21 cellular contexts compared by ENCODE assay signal in genomic region chr3:55702822-55703221, GRCh38.
"Had no signal": no experiment of that assay in that cellular context is flagged by ENCODE, and none has a peak within 500 bp of the region (broad histone marks: within the 10 kb centered on the region; RNA-seq: fewer than 3 reads in every experiment).

No MANE protein-coding gene starts in this region.

- H3K4me3 ChIP-seq: coronary artery, heart right ventricle, mucosa of descending colon, pancreas, tibial artery had no signal

- H3K4me1 ChIP-seq: pancreas, tibial artery had no signal

- H3K9me3 ChIP-seq: heart right ventricle, mucosa of descending colon, pancreas, tibial artery had no signal

- H3K27me3 ChIP-seq: pancreas had no signal

- FAIRE-seq: keratinocyte, pancreas had no signal

- H3K36me3 ChIP-seq: heart right ventricle, pancreas, tibial artery had no signal

- ATAC-seq: activated CD4-positive, CD25-positive, alpha-beta regulatory T cell treated with anti-CD3 and anti-CD28 coated beads, Interleukin-2, amount 50 U/mL, for 24 hours; activated naive CD8-positive, alpha-beta T cell treated with anti-CD3 and anti-CD28 coated beads, Interleukin-2, amount 50 U/mL, for 24 hours; heart right ventricle; left colon; mucosa of descending colon; pancreas; right cardiac atrium; stimulated activated effector memory CD8-positive, alpha-beta T cell treated with anti-CD3 and anti-CD28 coated beads, Interleukin-12 subunit alpha, Interleukin-12 subunit beta, amount 100 ng/mL, for 72 hours; stimulated activated naive CD8-positive, alpha-beta T cell treated with anti-CD3 and anti-CD28 coated beads, Interleukin-15, amount 100 ng/mL, for 72 hours had no signal

- H3K27ac ChIP-seq: coronary artery, heart right ventricle, pancreas, tibial artery, VCaP had no signal

- DNase-seq: activated CD4-positive, alpha-beta memory T cell treated with anti-CD3 and anti-CD28 coated beads, Interleukin-2, amount 10 ng/mL, durations not matched to agents 7 days and 5 days; activated CD4-positive, alpha-beta T cell treated with anti-CD3 and anti-CD28 coated beads, Interleukin-2, amount 10 ng/mL, durations not matched to agents 24 days and 14 days; activated effector memory CD4-positive, alpha-beta T cell treated with anti-CD3 and anti-CD28 coated beads, Interleukin-2, amount 50 U/mL, for 16 hours; activated naive CD4-positive, alpha-beta T cell treated with anti-CD3 and anti-CD28 coated beads, Interleukin-2, amount 50 U/mL, for 16 hours; activated naive CD8-positive, alpha-beta T cell treated with anti-CD3 and anti-CD28 coated beads, Interleukin-2, amount 50 U/mL, for 24 hours; cerebellar nuclear complex; endodermal cell; heart right ventricle; left colon; mucosa of descending colon; nephron progenitor cell; pancreas; right cardiac atrium; stimulated activated CD4-positive, alpha-beta T cell treated with anti-CD3 and anti-CD28 coated beads, Interleukin-1b, Interleukin-23, amount 100 ng/mL, for 48 hours; stimulated activated naive CD8-positive, alpha-beta T cell treated with anti-CD3 and anti-CD28 coated beads, Interleukin-15, amount 100 ng/mL, for 72 hours; tibial artery had no signal
